18 cellular contexts compared by ENCODE assay signal in genomic region chr22:32916025-32916424, GRCh38.
"Had no signal": no experiment of that assay in that cellular context is flagged by ENCODE, and none has a peak within 500 bp of the region (broad histone marks: within the 10 kb centered on the region; RNA-seq: fewer than 3 reads in every experiment).

No MANE protein-coding gene starts in this region.

- H3K36me3 ChIP-seq: brain microvascular endothelial cell, colonic mucosa, tibial nerve, uterus had no signal

- H3K4me2 ChIP-seq: hepatocyte had no signal

- H3K9me3 ChIP-seq: colonic mucosa, psoas muscle, uterus had no signal

- ATAC-seq: activated CD8-positive, alpha-beta T cell treated with anti-CD3 and anti-CD28 coated beads, Interleukin-2, amount 10 ng/mL, durations not matched to agents 7 days and 5 days; foreskin keratinocyte; mucosa of descending colon; psoas muscle; right cardiac atrium had no signal

- H2AFZ ChIP-seq: hepatocyte had no signal

- DNase-seq: activated CD4-positive, alpha-beta T cell treated with anti-CD3 and anti-CD28 coated beads, Interleukin-2, amount 10 ng/mL, durations not matched to agents 7 days and 5 days; activated CD8-positive, alpha-beta T cell treated with anti-CD3 and anti-CD28 coated beads, Interleukin-2, amount 10 ng/mL, durations not matched to agents 7 days and 5 days; activated naive CD4-positive, alpha-beta T cell treated with anti-CD3 and anti-CD28 coated beads for 36 hours; activated T-cell treated with anti-CD3 and anti-CD28 coated beads, Interleukin-2, amount 50 U/mL, for 24 hours; anterior cingulate cortex; brain microvascular endothelial cell; colonic mucosa; endodermal cell; foreskin keratinocyte; mucosa of descending colon; naive B cell; psoas muscle; right cardiac atrium; uterus had no signal

- H3K4me3 ChIP-seq: colonic mucosa, hepatocyte, mucosa of descending colon, psoas muscle, skin epidermis, tibial nerve, uterus had no signal

- H3K27ac ChIP-seq: brain microvascular endothelial cell, colonic mucosa, epithelial cell of prostate, foreskin keratinocyte, hepatocyte, psoas muscle, skin epidermis, tibial nerve, uterus had no signal

- H3K79me2 ChIP-seq: hepatocyte had no signal

- H3K4me1 ChIP-seq: colonic mucosa, foreskin keratinocyte, psoas muscle, uterus had no signal

- H3K27me3 ChIP-seq: colonic mucosa, tibial nerve, uterus had no signal
